Comparison of ENCODE assay signal across 1 cellular context in the genomic region with DNA sequence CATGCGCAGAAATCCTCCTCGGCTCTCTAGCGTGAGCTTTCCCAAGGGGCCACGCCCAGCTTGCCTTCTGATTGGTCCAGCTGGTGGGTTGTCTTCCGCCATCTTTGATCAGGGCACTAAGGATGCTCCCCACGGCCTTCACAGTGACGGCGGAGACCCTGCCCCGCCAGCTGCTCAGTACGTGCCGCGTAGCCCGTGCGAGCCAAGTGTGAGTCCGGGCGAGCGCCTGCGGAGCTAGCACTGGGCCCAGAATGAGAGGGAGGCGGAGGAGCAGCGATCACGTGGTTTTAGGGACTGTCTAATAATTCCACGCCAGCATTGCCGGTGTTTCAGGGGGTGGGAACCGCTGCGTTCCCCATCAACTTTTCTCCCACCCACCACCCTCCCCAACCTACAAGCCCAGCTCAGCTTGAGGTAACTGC.
TF ChIP-seq lines count a peak whose summit lies in the region.

No MANE protein-coding gene starts in this region.

TF ChIP-seq in K562, 482 proteins besides CTCF, POLR2A, EP300 and RAD21 (continued from another document and continues in another):
- TF ChIP-seq, protein P1, sequence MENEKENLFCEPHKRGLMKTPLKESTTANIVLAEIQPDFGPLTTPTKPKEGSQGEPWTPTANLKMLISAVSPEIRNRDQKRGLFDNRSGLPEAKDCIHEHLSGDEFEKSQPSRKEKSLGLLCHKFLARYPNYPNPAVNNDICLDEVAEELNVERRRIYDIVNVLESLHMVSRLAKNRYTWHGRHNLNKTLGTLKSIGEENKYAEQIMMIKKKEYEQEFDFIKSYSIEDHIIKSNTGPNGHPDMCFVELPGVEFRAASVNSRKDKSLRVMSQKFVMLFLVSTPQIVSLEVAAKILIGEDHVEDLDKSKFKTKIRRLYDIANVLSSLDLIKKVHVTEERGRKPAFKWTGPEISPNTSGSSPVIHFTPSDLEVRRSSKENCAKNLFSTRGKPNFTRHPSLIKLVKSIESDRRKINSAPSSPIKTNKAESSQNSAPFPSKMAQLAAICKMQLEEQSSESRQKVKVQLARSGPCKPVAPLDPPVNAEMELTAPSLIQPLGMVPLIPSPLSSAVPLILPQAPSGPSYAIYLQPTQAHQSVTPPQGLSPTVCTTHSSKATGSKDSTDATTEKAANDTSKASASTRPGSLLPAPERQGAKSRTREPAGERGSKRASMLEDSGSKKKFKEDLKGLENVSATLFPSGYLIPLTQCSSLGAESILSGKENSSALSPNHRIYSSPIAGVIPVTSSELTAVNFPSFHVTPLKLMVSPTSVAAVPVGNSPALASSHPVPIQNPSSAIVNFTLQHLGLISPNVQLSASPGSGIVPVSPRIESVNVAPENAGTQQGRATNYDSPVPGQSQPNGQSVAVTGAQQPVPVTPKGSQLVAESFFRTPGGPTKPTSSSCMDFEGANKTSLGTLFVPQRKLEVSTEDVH (IDR thresholded peaks at IDR 0.05; ENCODE audit: low read depth, partially characterized antibody): no peak
- TF ChIP-seq NR3C1 (CRISPR knock-in tag; IDR thresholded peaks at IDR 0.05) (no peak), POLR2AphosphoS2 (IDR thresholded peaks at IDR 0.05; ENCODE audit: low read length) (no peak), ESRRA (IDR thresholded peaks at IDR 0.05; ENCODE audit: borderline replicate concordance, low read depth) (peak; percentile 28; the same call in 1 of the 2 replicates), ARID1B (IDR thresholded peaks at IDR 0.05) (no peak), MCM7 (IDR thresholded peaks at IDR 0.05) (no peak), NCOA1 (IDR thresholded peaks at IDR 0.05; ENCODE audit: low read depth) (peak; percentile 29; the same call in 1 of the 2 replicates), PHB2 (IDR thresholded peaks at IDR 0.05; ENCODE audit: low read depth) (no peak), MAFG (tag; conservative IDR thresholded peaks at IDR 0.05) (no peak), KHSRP (IDR thresholded peaks at IDR 0.05) (no peak), SRSF9 (IDR thresholded peaks at IDR 0.05; ENCODE audit: borderline replicate concordance, low read depth, low read length) (no peak), RFX7 (CRISPR knock-in tag; IDR thresholded peaks at IDR 0.05) (no peak), ZBTB8A (IDR thresholded peaks at IDR 0.05; ENCODE audit: partially characterized antibody) (no peak), POLR2G (IDR thresholded peaks at IDR 0.05; ENCODE audit: low read depth, low read length) (peak; percentile 80), HMG20A (CRISPR knock-in tag; conservative IDR thresholded peaks at IDR 0.05) (no peak), RBM34 (IDR thresholded peaks at IDR 0.05; ENCODE audit: borderline replicate concordance, insufficient read depth, low read length) (no peak), KAT7 (CRISPR knock-in tag; IDR thresholded peaks at IDR 0.05; ENCODE audit: borderline replicate concordance) (no peak), CHD1 (IDR thresholded peaks at IDR 0.05; ENCODE audit: low read length) (no peak), NR2C2 (CRISPR knock-in tag; IDR thresholded peaks at IDR 0.05) (no peak; the same call in 1 of the 2 replicates), NR2C2 (tag; IDR thresholded peaks at IDR 0.05) (peak; percentile 82), HDAC6 (IDR thresholded peaks at IDR 0.05; ENCODE audit: low read depth, low read length) (no peak), PYGO2 (tag; IDR thresholded peaks at IDR 0.05) (no peak), ARID2 (IDR thresholded peaks at IDR 0.05) (no peak), BRCA1 (IDR thresholded peaks at IDR 0.05) (no peak), BRCA1 (CRISPR knock-in tag; IDR thresholded peaks at IDR 0.05) (no peak), MTA2 (IDR thresholded peaks at IDR 0.05; ENCODE audit: low read depth) (no peak), RBM25 (IDR thresholded peaks at IDR 0.05; ENCODE audit: low read depth, low read length, severe bottlenecking) (no peak), DNMT1 (IDR thresholded peaks at IDR 0.05) (no peak), NEUROD1 (IDR thresholded peaks at IDR 0.05; ENCODE audit: borderline replicate concordance, low read depth, low read length, partially characterized antibody) (peak; percentile 11), ZNF184 (CRISPR knock-in tag; IDR thresholded peaks at IDR 0.05) (no peak), PRPF4 (IDR thresholded peaks at IDR 0.05; ENCODE audit: insufficient read depth, low read depth, low read length, poor library complexity, severe bottlenecking) (no peak), NCOR1 (IDR thresholded peaks at IDR 0.05) (no peak)
- TF ChIP-seq, protein P2, sequence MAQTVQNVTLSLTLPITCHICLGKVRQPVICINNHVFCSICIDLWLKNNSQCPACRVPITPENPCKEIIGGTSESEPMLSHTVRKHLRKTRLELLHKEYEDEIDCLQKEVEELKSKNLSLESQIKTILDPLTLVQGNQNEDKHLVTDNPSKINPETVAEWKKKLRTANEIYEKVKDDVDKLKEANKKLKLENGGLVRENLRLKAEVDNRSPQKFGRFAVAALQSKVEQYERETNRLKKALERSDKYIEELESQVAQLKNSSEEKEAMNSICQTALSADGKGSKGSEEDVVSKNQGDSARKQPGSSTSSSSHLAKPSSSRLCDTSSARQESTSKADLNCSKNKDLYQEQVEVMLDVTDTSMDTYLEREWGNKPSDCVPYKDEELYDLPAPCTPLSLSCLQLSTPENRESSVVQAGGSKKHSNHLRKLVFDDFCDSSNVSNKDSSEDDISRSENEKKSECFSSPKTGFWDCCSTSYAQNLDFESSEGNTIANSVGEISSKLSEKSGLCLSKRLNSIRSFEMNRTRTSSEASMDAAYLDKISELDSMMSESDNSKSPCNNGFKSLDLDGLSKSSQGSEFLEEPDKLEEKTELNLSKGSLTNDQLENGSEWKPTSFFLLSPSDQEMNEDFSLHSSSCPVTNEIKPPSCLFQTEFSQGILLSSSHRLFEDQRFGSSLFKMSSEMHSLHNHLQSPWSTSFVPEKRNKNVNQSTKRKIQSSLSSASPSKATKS (CRISPR knock-in tag; IDR thresholded peaks at IDR 0.05): no peak
- TF ChIP-seq, protein P3, sequence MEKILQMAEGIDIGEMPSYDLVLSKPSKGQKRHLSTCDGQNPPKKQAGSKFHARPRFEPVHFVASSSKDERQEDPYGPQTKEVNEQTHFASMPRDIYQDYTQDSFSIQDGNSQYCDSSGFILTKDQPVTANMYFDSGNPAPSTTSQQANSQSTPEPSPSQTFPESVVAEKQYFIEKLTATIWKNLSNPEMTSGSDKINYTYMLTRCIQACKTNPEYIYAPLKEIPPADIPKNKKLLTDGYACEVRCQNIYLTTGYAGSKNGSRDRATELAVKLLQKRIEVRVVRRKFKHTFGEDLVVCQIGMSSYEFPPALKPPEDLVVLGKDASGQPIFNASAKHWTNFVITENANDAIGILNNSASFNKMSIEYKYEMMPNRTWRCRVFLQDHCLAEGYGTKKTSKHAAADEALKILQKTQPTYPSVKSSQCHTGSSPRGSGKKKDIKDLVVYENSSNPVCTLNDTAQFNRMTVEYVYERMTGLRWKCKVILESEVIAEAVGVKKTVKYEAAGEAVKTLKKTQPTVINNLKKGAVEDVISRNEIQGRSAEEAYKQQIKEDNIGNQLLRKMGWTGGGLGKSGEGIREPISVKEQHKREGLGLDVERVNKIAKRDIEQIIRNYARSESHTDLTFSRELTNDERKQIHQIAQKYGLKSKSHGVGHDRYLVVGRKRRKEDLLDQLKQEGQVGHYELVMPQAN (IDR thresholded peaks at IDR 0.05; ENCODE audit: borderline replicate concordance): no peak
- TF ChIP-seq, protein P4, sequence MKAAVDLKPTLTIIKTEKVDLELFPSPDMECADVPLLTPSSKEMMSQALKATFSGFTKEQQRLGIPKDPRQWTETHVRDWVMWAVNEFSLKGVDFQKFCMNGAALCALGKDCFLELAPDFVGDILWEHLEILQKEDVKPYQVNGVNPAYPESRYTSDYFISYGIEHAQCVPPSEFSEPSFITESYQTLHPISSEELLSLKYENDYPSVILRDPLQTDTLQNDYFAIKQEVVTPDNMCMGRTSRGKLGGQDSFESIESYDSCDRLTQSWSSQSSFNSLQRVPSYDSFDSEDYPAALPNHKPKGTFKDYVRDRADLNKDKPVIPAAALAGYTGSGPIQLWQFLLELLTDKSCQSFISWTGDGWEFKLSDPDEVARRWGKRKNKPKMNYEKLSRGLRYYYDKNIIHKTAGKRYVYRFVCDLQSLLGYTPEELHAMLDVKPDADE (conservative IDR thresholded peaks at IDR 0.05; ENCODE audit: control insufficient read depth, low read depth, low read length): peak; percentile 73; the same call in 1 of the 2 replicates
- TF ChIP-seq, protein P5, sequence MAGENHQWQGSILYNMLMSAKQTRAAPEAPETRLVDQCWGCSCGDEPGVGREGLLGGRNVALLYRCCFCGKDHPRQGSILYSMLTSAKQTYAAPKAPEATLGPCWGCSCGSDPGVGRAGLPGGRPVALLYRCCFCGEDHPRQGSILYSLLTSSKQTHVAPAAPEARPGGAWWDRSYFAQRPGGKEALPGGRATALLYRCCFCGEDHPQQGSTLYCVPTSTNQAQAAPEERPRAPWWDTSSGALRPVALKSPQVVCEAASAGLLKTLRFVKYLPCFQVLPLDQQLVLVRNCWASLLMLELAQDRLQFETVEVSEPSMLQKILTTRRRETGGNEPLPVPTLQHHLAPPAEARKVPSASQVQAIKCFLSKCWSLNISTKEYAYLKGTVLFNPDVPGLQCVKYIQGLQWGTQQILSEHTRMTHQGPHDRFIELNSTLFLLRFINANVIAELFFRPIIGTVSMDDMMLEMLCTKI (IDR thresholded peaks at IDR 0.05; ENCODE audit: partially characterized antibody): no peak
- TF ChIP-seq, protein P6, sequence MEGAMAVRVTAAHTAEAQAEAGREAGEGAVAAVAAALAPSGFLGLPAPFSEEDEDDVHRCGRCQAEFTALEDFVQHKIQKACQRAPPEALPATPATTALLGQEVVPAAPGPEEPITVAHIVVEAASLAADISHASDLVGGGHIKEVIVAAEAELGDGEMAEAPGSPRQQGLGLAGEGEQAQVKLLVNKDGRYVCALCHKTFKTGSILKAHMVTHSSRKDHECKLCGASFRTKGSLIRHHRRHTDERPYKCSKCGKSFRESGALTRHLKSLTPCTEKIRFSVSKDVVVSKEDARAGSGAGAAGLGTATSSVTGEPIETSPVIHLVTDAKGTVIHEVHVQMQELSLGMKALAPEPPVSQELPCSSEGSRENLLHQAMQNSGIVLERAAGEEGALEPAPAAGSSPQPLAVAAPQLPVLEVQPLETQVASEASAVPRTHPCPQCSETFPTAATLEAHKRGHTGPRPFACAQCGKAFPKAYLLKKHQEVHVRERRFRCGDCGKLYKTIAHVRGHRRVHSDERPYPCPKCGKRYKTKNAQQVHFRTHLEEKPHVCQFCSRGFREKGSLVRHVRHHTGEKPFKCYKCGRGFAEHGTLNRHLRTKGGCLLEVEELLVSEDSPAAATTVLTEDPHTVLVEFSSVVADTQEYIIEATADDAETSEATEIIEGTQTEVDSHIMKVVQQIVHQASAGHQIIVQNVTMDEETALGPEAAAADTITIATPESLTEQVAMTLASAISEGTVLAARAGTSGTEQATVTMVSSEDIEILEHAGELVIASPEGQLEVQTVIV (CRISPR knock-in tag; IDR thresholded peaks at IDR 0.05; ENCODE audit: borderline replicate concordance): no peak
- TF ChIP-seq, protein P7, sequence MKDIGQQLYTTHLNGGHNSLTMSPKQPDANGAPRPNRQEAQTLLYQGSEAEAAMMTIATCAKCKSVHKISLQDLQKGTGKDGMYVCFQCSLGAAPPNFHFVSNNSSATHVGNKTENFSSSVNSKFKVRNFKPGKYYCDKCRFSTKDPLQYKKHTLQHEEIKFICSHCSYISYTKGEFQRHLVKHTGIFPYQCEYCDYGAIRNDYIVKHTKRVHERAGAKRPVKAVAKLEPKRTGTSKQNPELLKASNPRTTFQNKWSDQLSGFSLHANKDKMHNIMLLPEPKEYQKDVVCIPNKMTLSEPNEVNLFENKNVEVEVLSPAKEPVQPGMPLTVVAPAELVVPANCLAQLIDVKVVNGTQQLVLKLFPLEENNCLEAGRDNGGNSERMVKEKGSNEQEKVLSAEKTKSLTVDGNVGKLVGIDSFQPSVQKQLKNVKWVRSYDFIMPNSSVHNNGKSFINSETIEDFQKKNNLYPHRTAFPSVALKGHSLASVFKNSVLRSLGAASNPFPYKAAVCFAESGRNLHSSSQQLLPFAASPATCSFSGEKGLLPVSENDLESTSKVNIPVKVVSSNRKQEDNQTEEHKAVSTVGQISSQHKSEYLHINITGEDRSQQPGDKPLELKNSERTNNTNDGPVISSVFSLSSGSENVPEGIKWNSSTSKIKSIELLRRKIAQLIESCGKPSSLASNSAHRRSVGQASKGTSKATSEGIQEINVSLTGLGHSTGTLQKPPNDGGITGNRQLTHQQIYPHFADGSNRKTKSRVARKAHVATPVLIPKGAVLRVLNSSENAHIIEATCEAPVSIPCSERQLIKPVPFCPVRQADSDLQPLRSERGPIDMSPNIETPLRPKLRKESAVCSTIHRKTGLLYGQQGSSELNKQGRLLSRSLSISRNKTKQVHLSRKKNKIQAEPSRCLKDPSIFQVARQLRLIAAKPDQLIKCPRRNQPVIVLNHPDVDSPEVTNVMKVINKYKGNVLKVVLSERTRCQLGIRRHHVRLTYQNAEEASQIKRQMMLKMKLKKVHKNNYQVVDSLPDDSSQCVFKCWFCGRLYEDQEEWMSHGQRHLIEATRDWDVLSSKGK (CRISPR knock-in tag; IDR thresholded peaks at IDR 0.05): no peak
- TF ChIP-seq, protein P8, sequence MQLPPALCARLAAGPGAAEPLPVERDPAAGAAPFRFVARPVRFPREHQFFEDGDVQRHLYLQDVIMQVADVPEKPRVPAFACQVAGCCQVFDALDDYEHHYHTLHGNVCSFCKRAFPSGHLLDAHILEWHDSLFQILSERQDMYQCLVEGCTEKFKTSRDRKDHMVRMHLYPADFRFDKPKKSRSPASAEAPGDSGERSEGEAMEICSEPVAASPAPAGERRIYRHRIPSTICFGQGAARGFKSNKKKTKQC (CRISPR knock-in tag; IDR thresholded peaks at IDR 0.05): no peak
- TF ChIP-seq, protein P9, sequence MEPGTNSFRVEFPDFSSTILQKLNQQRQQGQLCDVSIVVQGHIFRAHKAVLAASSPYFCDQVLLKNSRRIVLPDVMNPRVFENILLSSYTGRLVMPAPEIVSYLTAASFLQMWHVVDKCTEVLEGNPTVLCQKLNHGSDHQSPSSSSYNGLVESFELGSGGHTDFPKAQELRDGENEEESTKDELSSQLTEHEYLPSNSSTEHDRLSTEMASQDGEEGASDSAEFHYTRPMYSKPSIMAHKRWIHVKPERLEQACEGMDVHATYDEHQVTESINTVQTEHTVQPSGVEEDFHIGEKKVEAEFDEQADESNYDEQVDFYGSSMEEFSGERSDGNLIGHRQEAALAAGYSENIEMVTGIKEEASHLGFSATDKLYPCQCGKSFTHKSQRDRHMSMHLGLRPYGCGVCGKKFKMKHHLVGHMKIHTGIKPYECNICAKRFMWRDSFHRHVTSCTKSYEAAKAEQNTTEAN (CRISPR knock-in tag; IDR thresholded peaks at IDR 0.05): no peak
- TF ChIP-seq, protein P10, sequence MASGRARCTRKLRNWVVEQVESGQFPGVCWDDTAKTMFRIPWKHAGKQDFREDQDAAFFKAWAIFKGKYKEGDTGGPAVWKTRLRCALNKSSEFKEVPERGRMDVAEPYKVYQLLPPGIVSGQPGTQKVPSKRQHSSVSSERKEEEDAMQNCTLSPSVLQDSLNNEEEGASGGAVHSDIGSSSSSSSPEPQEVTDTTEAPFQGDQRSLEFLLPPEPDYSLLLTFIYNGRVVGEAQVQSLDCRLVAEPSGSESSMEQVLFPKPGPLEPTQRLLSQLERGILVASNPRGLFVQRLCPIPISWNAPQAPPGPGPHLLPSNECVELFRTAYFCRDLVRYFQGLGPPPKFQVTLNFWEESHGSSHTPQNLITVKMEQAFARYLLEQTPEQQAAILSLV (tag; IDR thresholded peaks at IDR 0.05): no peak
